In genomic region chr18:32470713-32471633, GRCh38 we compare ENCODE assay signal across 8 cellular contexts. TPM values are rescaled to one million over a fixed set of nuclear protein-coding genes. Genes with fewer than 3 reads are reported as not detected.
DNase-seq lines count a peak whose midpoint lies in the region.

Gene GAREM1, minus strand, starts transcription at chr18:32470882. Its CDS starts 454 bp downstream, at chr18:32470428.

- in situ Hi-C loops in HAP-1 (cut with MboI; ENCODE audit: low sequenced_read_pairs), result loop anchor here (10.0 kb wide), 1 partner anchor 186 kb away; no protein-coding TSS in a partner anchor

- no peaks in the 10 kb centered on the region for H3K36me3 ChIP-seq in HAP-1 (replicated peaks)
- H3K36me3 ChIP-seq in MG63, result no peaks in the 10 kb centered on the region
- no peaks in the 10 kb centered on the region for H3K36me3 ChIP-seq in neuron (ENCODE audit: insufficient read depth, low read length)
- H3K36me3 ChIP-seq in subcutaneous abdominal adipose tissue (ENCODE audit: control insufficient read depth in 5 of 5, insufficient read depth in 5 of 5, low read length in 5 of 5), result no peaks in the 10 kb centered on the region

- DNase-seq in GDM1 (lab: John Stamatoyannopoulos, UW) (peak; percentile 82), HAP-1 (ENCODE audit: low spot score in 2 of 2) (peak; percentile 94), MG63 (peak; percentile 92), SIG-M5 (lab: John Stamatoyannopoulos, UW) (peak; percentile 29), foreskin melanocyte (peak; percentile 93)
- peak; percentile 10 to 75 (median 42) for DNase-seq in activated naive CD4-positive, alpha-beta T cell (lab: John Stamatoyannopoulos, UW)

- H3K9ac ChIP-seq in subcutaneous abdominal adipose tissue (ENCODE audit: low read length in 5 of 5), result peak within 1 kb of the TSS; percentile 16 to 78 (median 70)

- H3K9me3 ChIP-seq in HAP-1 (no peaks in the 10 kb centered on the region), MG63 (no peaks in the 10 kb centered on the region), neuron (ENCODE audit: low read length) (no peaks in the 10 kb centered on the region), subcutaneous abdominal adipose tissue (ENCODE audit: control insufficient read depth in 5 of 5, low read length in 5 of 5) (no peaks in the 10 kb centered on the region)

- H3K4me1 ChIP-seq in HAP-1 (peaks cover 7% of the 10 kb centered on the region), neuron (ENCODE audit: insufficient read depth, low read length) (peaks cover 19% of the 10 kb centered on the region), subcutaneous abdominal adipose tissue (ENCODE audit: control insufficient read depth in 5 of 5, insufficient read depth in 5 of 5, low read length in 5 of 5) (peaks cover 4 to 30% (median 27%) of the 10 kb centered on the region in 5 donors)

- peak within 1 kb of the TSS; percentile 86 for H2AFZ ChIP-seq in neuron (ENCODE audit: low read depth, low read length)

- H3K27ac ChIP-seq in subcutaneous abdominal adipose tissue (ENCODE audit: low read depth, low read length), result peak within 1 kb of the TSS; percentile 86

- H3K4me3 ChIP-seq in HAP-1, result peak within 1 kb of the TSS; percentile 63
- H3K4me3 ChIP-seq in MG63, result peak within 1 kb of the TSS; percentile 60
- peak within 1 kb of the TSS; percentile 93 for H3K4me3 ChIP-seq in neuron (ENCODE audit: low read length)
- H3K4me3 ChIP-seq in subcutaneous abdominal adipose tissue (ENCODE audit: low read depth in 1 of 5, low read length in 5 of 5), result peak within 1 kb of the TSS; percentile 72 to 95 (median 80)

- no peaks in the 10 kb centered on the region for H3K27me3 ChIP-seq in HAP-1 (ENCODE audit: low read depth)
- no peaks in the 10 kb centered on the region; the same call in 1 of the 2 replicates for H3K27me3 ChIP-seq in MG63
- H3K27me3 ChIP-seq in neuron (ENCODE audit: insufficient read depth, low read length), result no peaks in the 10 kb centered on the region
- no peaks in the 10 kb centered on the region for H3K27me3 ChIP-seq in subcutaneous abdominal adipose tissue (ENCODE audit: control insufficient read depth in 5 of 5, insufficient read depth in 4 of 5, low read length in 5 of 5)

RNA-seq across cellular contexts. Expression of gene GAREM1, which starts in this region (rescaled TPM):
- 1.1 and 2.0 TPM in 2 replicates for total RNA-seq in MG63 (2014; rRNA removed; shearing (Covaris generic); ENCODE audit: low replicate concordance)

Comparison
In these comparisons a context has a peak if more than half of its experiments do, and no peak if none do; other contexts are left out.
1. Peak in every context shown above with its lines: DNase-seq, H3K4me3 ChIP-seq and H3K27ac ChIP-seq.
2. DNase-seq: peak in every context shown above with its lines; median percentile 94 in HAP-1; 93 in foreskin melanocyte; 92 in MG63; 82 in GDM1; 42 in activated naive CD4-positive, alpha-beta T cell; 29 in SIG-M5.